ENCODE assay signal across 24 cellular contexts in genomic region chr10:27618036-27618615, GRCh38.
"Had no signal": no experiment of that assay in that cellular context is flagged by ENCODE, and none has a peak within 500 bp of the region (broad histone marks: within the 10 kb centered on the region; RNA-seq: fewer than 3 reads in every experiment).

No MANE protein-coding gene starts in this region.

- H3K4me1 Mint-ChIP-seq: IgD-negative memory B cell had no signal

- H3K4me3 ChIP-seq: MG63 had no signal

- H3K27me3 ChIP-seq: MG63 had no signal

- H3K27me3 Mint-ChIP-seq: activated CD4-positive, alpha-beta memory T cell treated with anti-CD3 and anti-CD28 coated beads for 36 hours; activated T-helper 17 cell treated with anti-CD3 and anti-CD28 coated beads, Interleukin-2, amount 50 U/mL, for 72 hours had no signal

- H3K9me3 Mint-ChIP-seq: activated CD4-positive, alpha-beta memory T cell treated with anti-CD3 and anti-CD28 coated beads for 36 hours; activated naive CD4-positive, alpha-beta T cell treated with anti-CD3 and anti-CD28 coated beads for 36 hours; activated T-helper 17 cell treated with anti-CD3 and anti-CD28 coated beads, Interleukin-2, amount 50 U/mL, for 72 hours; IgD-negative memory B cell had no signal

- DNase-seq: activated CD4-positive, alpha-beta memory T cell treated with anti-CD3 and anti-CD28 coated beads for 36 hours; activated CD4-positive, alpha-beta T cell treated with anti-CD3 and anti-CD28 coated beads for 48 hours; activated CD4-positive, CD25-positive, alpha-beta regulatory T cell treated with anti-CD3 and anti-CD28 coated beads, Interleukin-2, amount 50 U/mL, for 72 hours; activated CD8-positive, alpha-beta memory T cell treated with anti-CD3 and anti-CD28 coated beads for 24 hours; activated gamma-delta T cell; activated naive CD4-positive, alpha-beta T cell treated with anti-CD3 and anti-CD28 coated beads for 36 hours; activated T-cell treated with anti-CD3 and anti-CD28 coated beads for 4 hours; activated T-cell treated with anti-CD3 and anti-CD28 coated beads, Interleukin-2, amount 50 U/mL, for 48 hours; KG1; MG63; MV-4-11; NCI-H1092 treated with DMSO at 0.1 percent for 48 hours; NCI-H1436; NCI-H1694 treated with DMSO at 0.1 percent for 48 hours; NCI-H2029 treated with DMSO at 0.1 percent for 48 hours; NCI-H510A treated with DMSO at 0.1 percent for 48 hours; NCI-H748 treated with DMSO at 0.1 percent for 48 hours; SIG-M5; T-helper 17 cell; T-helper 9 cell had no signal

- H3K27ac Mint-ChIP-seq: activated CD4-positive, alpha-beta memory T cell treated with anti-CD3 and anti-CD28 coated beads for 36 hours; activated naive CD4-positive, alpha-beta T cell treated with anti-CD3 and anti-CD28 coated beads for 36 hours; activated naive CD8-positive, alpha-beta T cell; activated T-helper 17 cell treated with anti-CD3 and anti-CD28 coated beads, Interleukin-2, amount 50 U/mL, for 72 hours; IgD-negative memory B cell; T-helper 17 cell; WTC11 had no signal

- ATAC-seq: activated T-helper 17 cell treated with anti-CD3 and anti-CD28 coated beads, Interleukin-2, amount 50 U/mL, for 72 hours; T-helper 17 cell; WTC11 had no signal

- H3K4me3 Mint-ChIP-seq: activated CD4-positive, alpha-beta memory T cell treated with anti-CD3 and anti-CD28 coated beads for 36 hours; activated naive CD4-positive, alpha-beta T cell treated with anti-CD3 and anti-CD28 coated beads for 36 hours; activated naive CD8-positive, alpha-beta T cell; activated T-helper 17 cell treated with anti-CD3 and anti-CD28 coated beads, Interleukin-2, amount 50 U/mL, for 72 hours; IgD-negative memory B cell; T-helper 17 cell; WTC11 had no signal

- H3K36me3 Mint-ChIP-seq: activated CD4-positive, alpha-beta memory T cell treated with anti-CD3 and anti-CD28 coated beads for 36 hours; activated naive CD8-positive, alpha-beta T cell; IgD-negative memory B cell; WTC11 had no signal

- H3K36me3 ChIP-seq: MG63 had no signal

- H3K9me3 ChIP-seq: MG63 had no signal
